25 cellular contexts compared by ENCODE assay signal in the genomic region with DNA sequence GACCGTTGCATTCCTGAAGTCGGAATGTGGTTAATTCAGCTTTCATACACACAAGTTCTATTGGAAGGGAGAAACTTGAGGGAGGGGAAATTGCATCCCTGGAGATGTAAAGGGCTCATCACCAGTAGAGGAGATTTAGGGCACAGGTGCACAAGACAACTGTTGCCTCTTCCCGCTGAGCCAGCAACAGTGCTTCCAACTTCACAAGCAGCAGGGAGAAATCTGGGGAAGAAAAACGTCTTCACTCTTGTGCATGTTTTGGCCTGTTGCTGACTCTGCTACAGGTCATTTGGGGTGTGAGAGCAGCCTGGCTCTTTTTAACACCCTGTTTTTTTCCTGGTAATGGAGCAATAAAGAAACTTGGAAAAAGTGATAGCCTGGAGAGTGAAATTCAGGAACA.
DNase-seq lines count a peak whose midpoint lies in the region; ATAC-seq and TF ChIP-seq lines count a peak whose summit lies in the region.
"Had no signal": no experiment of that assay in that cellular context is flagged by ENCODE, and none has a peak within 500 bp of the region (broad histone marks: within the 10 kb centered on the region; RNA-seq: fewer than 3 reads in every experiment).

No MANE protein-coding gene starts in this region.

- ATAC-seq in IMR-90 (ENCODE audit: low read depth) (no peak), foreskin keratinocyte (peak; percentile 53), HG02763 (IDR thresholded peaks at IDR 0.05; ENCODE audit: unreplicated experiment) (no peak)
- ATAC-seq: GM12878, HepG2, K562, Right ventricle myocardium inferior had no signal

- H3K27ac ChIP-seq in IMR-90 (ENCODE audit: insufficient read depth, low read length) (no peak overlapping the region), foreskin keratinocyte (no peak overlapping the region), neural progenitor cell (no peak overlapping the region)
- H3K27ac ChIP-seq: PC-9, SJSA1 had no signal

- H3K56ac ChIP-seq in IMR-90 (ENCODE audit: extremely low read depth, insufficient read depth, low read length): no peak overlapping the region

- H3K79me1 ChIP-seq in IMR-90 (ENCODE audit: low read depth in 1 of 2, low read length in 2 of 2): no peaks in the 10 kb centered on the region

- no peak overlapping the region for H3K18ac ChIP-seq in IMR-90 (ENCODE audit: low read depth, low read length)

- no peak overlapping the region for H2BK15ac ChIP-seq in IMR-90 (ENCODE audit: low read depth, low read length)

- no peaks in the 10 kb centered on the region for H3K79me2 ChIP-seq in neural progenitor cell (ENCODE audit: low read depth)

- no peak overlapping the region for H2BK5ac ChIP-seq in IMR-90 (ENCODE audit: low read depth, low read length, poor library complexity, severe bottlenecking)

- no peaks in the 10 kb centered on the region for H3K27me3 ChIP-seq in IMR-90 (ENCODE audit: control insufficient read depth, insufficient read depth, low read length)
- H3K27me3 ChIP-seq in foreskin keratinocyte: no peaks in the 10 kb centered on the region
- H3K27me3 ChIP-seq in neural progenitor cell: no peaks in the 10 kb centered on the region

- H3K27me3 Mint-ChIP-seq in neural progenitor cell (ENCODE audit: insufficient read depth, low read depth): peaks cover 8% of the 10 kb centered on the region

- 90% methylated on average over 1 of the region's 4 CpGs; no CpG with 5 or more reads in 1 of the 2 experiments for WGBS in IMR-90 (ENCODE audit: extremely low coverage in 2 of 2, insufficient read length in 1 of 2), 2 experiments

- intact Hi-C loops in IMR-90 (cut with micrococcal nuclease): no loop called here

- CTCF ChIA-PET in IMR-90 (lab: Yijun Ruan, JAX): no interaction called here

- no peak overlapping the region for H4K8ac ChIP-seq in IMR-90 (ENCODE audit: low read depth in 2 of 2, low read length in 2 of 2)

- no peak overlapping the region for H2AK9ac ChIP-seq in IMR-90 (replicated peaks; ENCODE audit: low read depth, low read length, poor library complexity)

- H3K4me1 ChIP-seq in IMR-90 (ENCODE audit: control insufficient read depth, insufficient read depth, low read length) (peaks cover 4% of the 10 kb centered on the region), foreskin keratinocyte (peaks cover 17% of the 10 kb centered on the region), neural progenitor cell (peaks cover 6% of the 10 kb centered on the region)
- H3K4me1 ChIP-seq: Caco-2, SJSA1 had no signal

- H3K4me2 ChIP-seq in IMR-90 (ENCODE audit: low read depth, low read length): no peak overlapping the region
- H3K4me2 ChIP-seq in neural progenitor cell: peak overlapping the region; percentile 4
- H3K4me2 ChIP-seq: PC-9 had no signal

- H3K36me3 Mint-ChIP-seq in neural progenitor cell: no peaks in the 10 kb centered on the region
- H3K36me3 Mint-ChIP-seq: CD4-positive, alpha-beta memory T cell had no signal

- no peak for TF ChIP-seq CTCF in IMR-90 (conservative IDR thresholded peaks at IDR 0.05; ENCODE audit: low read depth, low read length)
- no peak for TF ChIP-seq CTCF in foreskin keratinocyte (conservative IDR thresholded peaks at IDR 0.05)
- TF ChIP-seq CTCF in neural progenitor cell (IDR thresholded peaks at IDR 0.05): no peak
- no peak for TF ChIP-seq CTCF in GM10266 (IDR thresholded peaks at IDR 0.05; ENCODE audit: control insufficient read depth, insufficient read depth, low read depth, missing control alignments)

- in situ Hi-C loops in IMR-90 (cut with MboI; ENCODE audit: low sequenced_read_pairs): no loop called here

- H3K27ac Mint-ChIP-seq in neural progenitor cell: no peak overlapping the region
- H3K27ac Mint-ChIP-seq: CD4-positive, alpha-beta memory T cell had no signal

- no peak overlapping the region for H3K14ac ChIP-seq in IMR-90 (replicated peaks; ENCODE audit: low read depth, low read length)

- H3K9me3 ChIP-seq in IMR-90 (ENCODE audit: control insufficient read depth, insufficient read depth, low read length) (0 out of 2 replicates have a peak, but pooled peaks cover 2% of the 10 kb centered on the region), neural progenitor cell (ENCODE audit: low read depth) (no peaks in the 10 kb centered on the region)
- H3K9me3 ChIP-seq: Caco-2, SJSA1 had no signal

- H2AFZ ChIP-seq in IMR-90 (replicated peaks; ENCODE audit: low read length, poor library complexity): peak overlapping the region; percentile 43
- H2AFZ ChIP-seq in neural progenitor cell (replicated peaks): no peak overlapping the region
- H2AFZ ChIP-seq: PC-9 had no signal

- no peak overlapping the region for H4K5ac ChIP-seq in IMR-90 (ENCODE audit: low read depth, low read length)

- H3K36me3 ChIP-seq in IMR-90 (ENCODE audit: control insufficient read depth, insufficient read depth, low read length) (no peaks in the 10 kb centered on the region), neural progenitor cell (no peaks in the 10 kb centered on the region)
- H3K36me3 ChIP-seq: SJSA1 had no signal

- no peak overlapping the region for H2AK5ac ChIP-seq in IMR-90 (ENCODE audit: low read depth, low read length)

- no TSS peak for BruUV-seq in IMR-90 (replicated peaks; lab: Mats Ljungman, UMichigan)

- TF ChIP-seq POLR2A in IMR-90 (IDR thresholded peaks at IDR 0.05; ENCODE audit: low read depth, low read length): no peak

- H3K4me3 ChIP-seq in IMR-90 (ENCODE audit: insufficient read depth, low read depth, low read length) (no peak overlapping the region), neural progenitor cell (no peak overlapping the region)
- H3K4me3 ChIP-seq: GM12878, K562, PC-9, SJSA1 had no signal

- no peak overlapping the region for H3K23ac ChIP-seq in IMR-90 (ENCODE audit: low read depth, low read length)

- H3K4me1 Mint-ChIP-seq in neural progenitor cell: peaks cover 14% of the 10 kb centered on the region
- H3K4me1 Mint-ChIP-seq: CD4-positive, alpha-beta memory T cell had no signal

- H3K9me1 ChIP-seq in IMR-90 (ENCODE audit: insufficient read depth, low read length): no peaks in the 10 kb centered on the region

- H3F3A ChIP-seq in neural progenitor cell (ENCODE audit: low read depth): no peaks in the 10 kb centered on the region

- no peak for TF ChIP-seq RAD21 in IMR-90 (IDR thresholded peaks at IDR 0.05; ENCODE audit: low read length)

- H4K91ac ChIP-seq in IMR-90 (ENCODE audit: insufficient read depth, low read depth, low read length): no peak overlapping the region

- no peak overlapping the region for H2BK20ac ChIP-seq in IMR-90 (ENCODE audit: low read depth, low read length)

- H3K9me3 Mint-ChIP-seq in neural progenitor cell: peaks cover 12% of the 10 kb centered on the region

- no peaks in the 10 kb centered on the region for H4K20me1 ChIP-seq in IMR-90 (ENCODE audit: insufficient read depth, low read length)
- H4K20me1 ChIP-seq in neural progenitor cell (ENCODE audit: low read depth): no peaks in the 10 kb centered on the region

- H2BK120ac ChIP-seq in IMR-90 (ENCODE audit: low read depth, low read length): no peak overlapping the region

- POLR2A ChIA-PET in IMR-90 (lab: Charles Lee; ENCODE audit: unreplicated experiment): no interaction called here

- no peak overlapping the region for H3K4me3 Mint-ChIP-seq in neural progenitor cell
- H3K4me3 Mint-ChIP-seq: CD4-positive, alpha-beta memory T cell had no signal

- dilution Hi-C loops in IMR-90 (cut with HindIII; ENCODE audit: low sequenced_read_pairs, unreplicated experiment): no loop called here

- H3K9ac ChIP-seq in IMR-90 (ENCODE audit: low read depth, low read length) (no peak overlapping the region), neural progenitor cell (no peak overlapping the region)

- no peak overlapping the region for H3K4ac ChIP-seq in IMR-90 (ENCODE audit: low read depth, low read length)

- DNase-seq in AG08395 (ENCODE audit: low spot score): peak; percentile 29
- DNase-seq in IMR-90: no peak
- peak; percentile 35 to 68 for DNase-seq in foreskin keratinocyte
- DNase-seq in neural progenitor cell (ENCODE audit: low spot score): peak; percentile 5
- DNase-seq in GM10266 (ENCODE audit: extremely low spot score): no peak
- no peak for DNase-seq in AG08396 (ENCODE audit: low spot score)
- no peak for DNase-seq in NCI-H1092 (lab: John Stamatoyannopoulos, UW)
- DNase-seq: C1 segment of cervical spinal cord; Caco-2; CD4-positive, alpha-beta memory T cell; GOT3; HCEC 1CT; Kasumi-1; NCI-H1105; NCI-H1436 treated with DMSO at 0.1 percent for 48 hours; NCI-H1930; NCI-H446 treated with DMSO at 0.1 percent for 48 hours; NCI-H526; PC-9 had no signal

TF ChIP-seq in IMR-90, 13 proteins besides CTCF, POLR2A, EP300 and RAD21 (continues in another document):
- TF ChIP-seq RCOR1 (IDR thresholded peaks at IDR 0.05; ENCODE audit: insufficient replicate concordance, low read length): no peak
- no peak for TF ChIP-seq NFE2L2 (IDR thresholded peaks at IDR 0.05; ENCODE audit: low read depth, low read length)
- no peak for TF ChIP-seq MAFK (IDR thresholded peaks at IDR 0.05; ENCODE audit: low read depth, low read length)
- TF ChIP-seq MAZ (IDR thresholded peaks at IDR 0.05; ENCODE audit: borderline replicate concordance, low read depth, low read length): no peak
- no peak for TF ChIP-seq BHLHE40 (IDR thresholded peaks at IDR 0.05; ENCODE audit: low read depth, low read length)
- no peak for TF ChIP-seq MXI1 (IDR thresholded peaks at IDR 0.05; ENCODE audit: borderline replicate concordance, low read depth, low read length)
- no peak for TF ChIP-seq SMC3 (IDR thresholded peaks at IDR 0.05; ENCODE audit: low read depth, low read length)
- TF ChIP-seq CHD1 (IDR thresholded peaks at IDR 0.05; ENCODE audit: low read depth, low read length): no peak
- TF ChIP-seq CEBPB (IDR thresholded peaks at IDR 0.05; ENCODE audit: low read depth, low read length): no peak
- TF ChIP-seq FOS (IDR thresholded peaks at IDR 0.05; ENCODE audit: low read depth, low read length): no peak
- TF ChIP-seq ELK1 (IDR thresholded peaks at IDR 0.05; ENCODE audit: borderline replicate concordance, low read depth, low read length): no peak
- no peak for TF ChIP-seq RFX5 (IDR thresholded peaks at IDR 0.05; ENCODE audit: low read depth, low read length)

Comparison
In these comparisons a context has a peak if more than half of its experiments do, and no peak if none do; other contexts are left out.
1. DNase-seq: peak in AG08395 (single experiment), foreskin keratinocyte (2 of 2) and neural progenitor cell (single experiment); none in IMR-90 (single experiment), GM10266 (single experiment), AG08396 (single experiment) and NCI-H1092 (single experiment).